In the genomic region with DNA sequence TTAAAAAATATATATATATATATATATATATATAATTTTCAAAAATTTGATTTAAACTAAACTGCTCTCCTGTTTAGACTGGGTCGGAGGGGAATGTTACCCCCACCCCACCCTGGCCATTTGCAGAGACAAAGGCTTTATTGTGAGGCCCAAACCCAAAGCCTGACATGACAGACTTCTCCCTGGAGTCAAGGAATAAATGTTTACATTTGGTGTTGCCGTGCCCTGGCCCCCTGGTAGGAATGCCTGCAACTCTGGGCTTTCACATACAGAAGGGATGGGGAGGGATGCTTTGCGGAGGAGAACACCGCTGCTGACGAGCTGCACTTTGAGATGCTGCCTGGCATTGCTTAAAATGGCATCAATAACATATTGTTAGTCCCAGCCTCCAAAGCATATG, we compare ENCODE assay signal across 22 cellular contexts. TPM values are rescaled to one million over a fixed set of nuclear protein-coding genes. Genes with fewer than 3 reads are reported as not detected.
"Had no signal": no experiment of that assay in that cellular context is flagged by ENCODE, and none has a peak within 500 bp of the region (broad histone marks: within the 10 kb centered on the region; RNA-seq: fewer than 3 reads in every experiment).

No MANE protein-coding gene starts in this region.

- H3K9me3 Mint-ChIP-seq: stimulated activated naive CD8-positive, alpha-beta T cell treated with anti-CD3 and anti-CD28 coated beads, Interleukin-15, Interleukin-2, amounts not matched to agents 100 ng/mL and 50 ng/mL, for 24 hours had no signal

- H3K27ac Mint-ChIP-seq: activated naive CD8-positive, alpha-beta T cell; activated T-cell treated with anti-CD3 and anti-CD28 coated beads, Interleukin-2, amount 50 U/mL, for 72 hours; memory B cell; natural killer cell; stimulated activated naive CD8-positive, alpha-beta T cell treated with anti-CD3 and anti-CD28 coated beads, Interleukin-15, Interleukin-2, amounts not matched to agents 100 ng/mL and 50 ng/mL, for 24 hours had no signal

- H3K9me3 ChIP-seq: body of pancreas, gastrocnemius medialis, prostate gland, sigmoid colon, testis, upper lobe of right lung had no signal

- H3K4me3 ChIP-seq: body of pancreas, gastrocnemius medialis, left ventricle myocardium inferior, prostate gland, sigmoid colon, spleen, testis, upper lobe of right lung had no signal

- H3K4me3 Mint-ChIP-seq: activated naive CD8-positive, alpha-beta T cell; activated T-cell treated with anti-CD3 and anti-CD28 coated beads, Interleukin-2, amount 50 U/mL, for 72 hours; central memory CD8-positive, alpha-beta T cell; memory B cell; natural killer cell; stimulated activated naive CD8-positive, alpha-beta T cell treated with anti-CD3 and anti-CD28 coated beads, Interleukin-15, Interleukin-2, amounts not matched to agents 100 ng/mL and 50 ng/mL, for 24 hours had no signal

- DNase-seq: activated CD4-positive, alpha-beta T cell treated with anti-CD3 and anti-CD28 coated beads for 4 hours; activated CD8-positive, alpha-beta memory T cell treated with anti-CD3 and anti-CD28 coated beads, Interleukin-2, amount 50 U/mL, for 48 hours; activated gamma-delta T cell; activated T-cell treated with anti-CD3 and anti-CD28 coated beads, Interleukin-2, amount 50 U/mL, for 72 hours; amniotic stem cell; body of pancreas; cortex of kidney; gastrocnemius medialis; kidney; left ventricle myocardium inferior; natural killer cell; sigmoid colon; spleen; T-helper 2 cell; testis; upper lobe of right lung had no signal

- ATAC-seq: activated T-cell treated with anti-CD3 and anti-CD28 coated beads, Interleukin-2, amount 50 U/mL, for 72 hours; body of pancreas; gastrocnemius medialis; natural killer cell had no signal

- H3K36me3 ChIP-seq: gastrocnemius medialis, left ventricle myocardium inferior, prostate gland, sigmoid colon, spleen, upper lobe of right lung had no signal

- H3K36me3 Mint-ChIP-seq: activated naive CD8-positive, alpha-beta T cell; memory B cell; natural killer cell had no signal

- H3K27me3 ChIP-seq: body of pancreas, gastrocnemius medialis, sigmoid colon, spleen, testis, upper lobe of right lung had no signal

- H3K27me3 Mint-ChIP-seq: central memory CD8-positive, alpha-beta T cell; stimulated activated naive CD8-positive, alpha-beta T cell treated with anti-CD3 and anti-CD28 coated beads, Interleukin-15, Interleukin-2, amounts not matched to agents 100 ng/mL and 50 ng/mL, for 24 hours had no signal

- H3K27ac ChIP-seq: body of pancreas, gastrocnemius medialis, left ventricle myocardium inferior, prostate gland, sigmoid colon, spleen, testis, upper lobe of right lung had no signal

- H3K4me1 ChIP-seq: body of pancreas, prostate gland, sigmoid colon, spleen, testis had no signal

- H3K4me1 Mint-ChIP-seq: central memory CD8-positive, alpha-beta T cell; memory B cell; natural killer cell had no signal

RNA-seq across cellular contexts. Expression of a gene that starts 30.6 kb away (rescaled TPM):
- total RNA-seq: body of pancreas, epithelial cell of proximal tubule, natural killer cell had no signal
